In genomic region chr7:41169307-41169706, GRCh38 we compare ENCODE assay signal across 25 cellular contexts.
DNase-seq lines count a peak whose midpoint lies in the region; FAIRE-seq and TF ChIP-seq lines count a peak whose summit lies in the region.
"Had no signal": no experiment of that assay in that cellular context is flagged by ENCODE, and none has a peak within 500 bp of the region (broad histone marks: within the 10 kb centered on the region; RNA-seq: fewer than 3 reads in every experiment).

No MANE protein-coding gene starts in this region.

- H3K79me2 ChIP-seq in endothelial cell of umbilical vein (ENCODE audit: control insufficient read depth, insufficient read depth, low read length), result no peaks in the 10 kb centered on the region

- FAIRE-seq in endothelial cell of umbilical vein (lab: Jason Lieb, UNC), result peak; percentile 91
- FAIRE-seq: GM19239, H1 had no signal

- peak overlapping the region; percentile 89 for H2AFZ ChIP-seq in endothelial cell of umbilical vein (ENCODE audit: low read depth, low read length)

- no peaks in the 10 kb centered on the region for H4K20me1 ChIP-seq in endothelial cell of umbilical vein (replicated peaks; ENCODE audit: control insufficient read depth, extremely low read depth, insufficient read depth, low read length)
- H4K20me1 ChIP-seq: BLaER1 treated with 17β-estradiol and CSF1 and Interleukin-3, amounts not matched to agents 10 nM and 100 nM had no signal

- H3K9me1 ChIP-seq in endothelial cell of umbilical vein (replicated peaks; ENCODE audit: control insufficient read depth, extremely low read depth, insufficient read depth, low read length), result no peaks in the 10 kb centered on the region

- intact Hi-C loops in endothelial cell of umbilical vein (cut with micrococcal nuclease), result no loop called here
- intact Hi-C loops in adrenal gland (cut with DNase I), result no loop called here

- dilution Hi-C loops in endothelial cell of umbilical vein (cut with MboI; ENCODE audit: extremely low pct_ligation_motif_present, low sequenced_read_pairs), result no loop called here

- H3K9me3 ChIP-seq in endothelial cell of umbilical vein (replicated peaks; ENCODE audit: control insufficient read depth, insufficient read depth, low read length) (no peaks in the 10 kb centered on the region), adrenal gland (replicated peaks in 1 of 3) (no peaks in the 10 kb centered on the region)
- H3K9me3 ChIP-seq: MG63, SJSA1 had no signal

- TF ChIP-seq CTCF in endothelial cell of umbilical vein (IDR thresholded peaks at IDR 0.05; ENCODE audit: extremely low read depth in 1 of 2, insufficient read depth in 1 of 2, low read depth in 1 of 2, low read length in 2 of 2) (no peak), adrenal gland (IDR thresholded peaks at IDR 0.05) (no peak)

- peak overlapping the region; percentile 41 for H3K27ac ChIP-seq in endothelial cell of umbilical vein (ENCODE audit: insufficient read depth, low read depth, low read length)
- H3K27ac ChIP-seq in adrenal gland, result no peak overlapping the region
- H3K27ac ChIP-seq: 22Rv1; BLaER1 treated with 17β-estradiol and CSF1 and Interleukin-3, amounts not matched to agents 10 nM and 100 nM; SJSA1 had no signal

- peaks cover 10% of the 10 kb centered on the region for H3K4me1 ChIP-seq in endothelial cell of umbilical vein (ENCODE audit: control insufficient read depth, extremely low read depth, insufficient read depth, low read length)
- no peaks in the 10 kb centered on the region for H3K4me1 ChIP-seq in adrenal gland (replicated peaks in 1 of 2)

- H3K4me2 ChIP-seq in endothelial cell of umbilical vein (ENCODE audit: insufficient read depth, low read length), result peak overlapping the region; percentile 31
- H3K4me2 ChIP-seq: BLaER1 treated with 17β-estradiol and CSF1 and Interleukin-3, amounts not matched to agents 10 nM and 100 nM had no signal

- H3K27me3 ChIP-seq in endothelial cell of umbilical vein (ENCODE audit: control insufficient read depth in 2 of 2, insufficient read depth in 2 of 2, low read length in 2 of 2), result no peaks in the 10 kb centered on the region
- no peaks in the 10 kb centered on the region for H3K27me3 ChIP-seq in adrenal gland
- H3K27me3 ChIP-seq: BLaER1 treated with 17β-estradiol and CSF1 and Interleukin-3, amounts not matched to agents 10 nM and 100 nM; MG63; SJSA1 had no signal

- peak; percentile 36 for DNase-seq in Daoy (ENCODE audit: low read depth)
- DNase-seq in NCI-H226, result peak; percentile 33
- peak; percentile 65 for DNase-seq in endothelial cell of umbilical vein (ENCODE audit: low read depth, low spot score)
- peak; percentile 36 for DNase-seq in kidney tubule cell (ENCODE audit: low spot score)
- no peak for DNase-seq in adrenal gland
- no peak for DNase-seq in SW 1271 (lab: John Stamatoyannopoulos, UW)
- no peak for DNase-seq in iPS-NIHi7 (ENCODE audit: extremely low spot score)
- DNase-seq in activated CD8-positive, alpha-beta memory T cell treated with anti-CD3 and anti-CD28 coated beads, Interleukin-2, amount 50 U/mL, for 48 hours, result no peak
- DNase-seq: CD4-positive, alpha-beta memory T cell; DMS153; GF-D8; Kasumi-1; MG63; NCI-H1048; NCI-H1417 treated with DMSO at 0.1 percent for 48 hours; NCI-H1930; NCI-H345; NCI-H524; NCI-H774; NK-92 treated with Interleukin-12 subunit alpha and Interleukin-12 subunit beta, amount 100 ng/mL, for 24 hours had no signal

- 77 to 84% (median 83%) methylated on average over 6 of the region's 6 CpGs for WGBS in adrenal gland, 4 donors

- CTCF ChIA-PET in endothelial cell of umbilical vein (lab: Charles Lee), result no interaction called here

- H3K4me3 ChIP-seq in endothelial cell of umbilical vein (replicated peaks in 1 of 3; ENCODE audit: insufficient read depth in 1 of 3, low read depth in 1 of 3, low read length in 3 of 3) (no peak overlapping the region), adrenal gland (no peak overlapping the region)
- H3K4me3 ChIP-seq: BLaER1 treated with 17β-estradiol and CSF1 and Interleukin-3, amounts not matched to agents 10 nM and 100 nM; MG63; SJSA1 had no signal

- POLR2A ChIA-PET in endothelial cell of umbilical vein (lab: Charles Lee), result no interaction called here

- TF ChIP-seq POLR2A in endothelial cell of umbilical vein (IDR thresholded peaks at IDR 0.05; ENCODE audit: low read depth, low read length), result no peak
- no peak for TF ChIP-seq POLR2A in adrenal gland (IDR thresholded peaks at IDR 0.05)

- H3K36me3 ChIP-seq in endothelial cell of umbilical vein (ENCODE audit: control insufficient read depth in 2 of 2, extremely low read depth in 1 of 2, insufficient read depth in 2 of 2, low read length in 2 of 2), result no peaks in the 10 kb centered on the region
- no peaks in the 10 kb centered on the region for H3K36me3 ChIP-seq in adrenal gland (replicated peaks in 1 of 2)
- H3K36me3 ChIP-seq: BLaER1 treated with 17β-estradiol and CSF1 and Interleukin-3, amounts not matched to agents 10 nM and 100 nM; MG63; SJSA1 had no signal

- H3K9ac ChIP-seq in endothelial cell of umbilical vein (replicated peaks; ENCODE audit: extremely low read depth, insufficient read depth, low read length), result no peak overlapping the region
- H3K9ac ChIP-seq: BLaER1 treated with 17β-estradiol and CSF1 and Interleukin-3, amounts not matched to agents 10 nM and 100 nM had no signal

- BruUV-seq in endothelial cell of umbilical vein (replicated peaks; lab: Mats Ljungman, UMichigan), result no TSS peak

TF ChIP-seq in endothelial cell of umbilical vein, 7 proteins besides CTCF, POLR2A, EP300 and RAD21:
- TF ChIP-seq FOS (IDR thresholded peaks at IDR 0.05; ENCODE audit: borderline replicate concordance, insufficient read depth, low read length), result peak; percentile 87
- TF ChIP-seq POLR2AphosphoS5 (IDR thresholded peaks at IDR 0.05; ENCODE audit: insufficient read depth, low read depth, low read length), result peak; percentile 58
- TF ChIP-seq JUN (IDR thresholded peaks at IDR 0.05; ENCODE audit: borderline replicate concordance, insufficient read depth, insufficient read length, low read depth), result peak; percentile 27
- no peak for TF ChIP-seq EZH2 (IDR thresholded peaks at IDR 0.05; ENCODE audit: borderline replicate concordance, low read depth, low read length, severe bottlenecking)
- peak; percentile 54 for TF ChIP-seq GATA2 (IDR thresholded peaks at IDR 0.05; ENCODE audit: insufficient read depth, insufficient read length, low read depth, low read length)

Comparison
In these comparisons a context has a peak if more than half of its experiments do, and no peak if none do; other contexts are left out.
1. DNase-seq: peak in Daoy (single experiment), NCI-H226 (single experiment), endothelial cell of umbilical vein (single experiment) and kidney tubule cell (single experiment); none in adrenal gland (0 of 7), SW 1271 (0 of 2), iPS-NIHi7 (single experiment) and activated CD8-positive, alpha-beta memory T cell treated with anti-CD3 and anti-CD28 coated beads, Interleukin-2, amount 50 U/mL, for 48 hours (single experiment).